In the genomic region with DNA sequence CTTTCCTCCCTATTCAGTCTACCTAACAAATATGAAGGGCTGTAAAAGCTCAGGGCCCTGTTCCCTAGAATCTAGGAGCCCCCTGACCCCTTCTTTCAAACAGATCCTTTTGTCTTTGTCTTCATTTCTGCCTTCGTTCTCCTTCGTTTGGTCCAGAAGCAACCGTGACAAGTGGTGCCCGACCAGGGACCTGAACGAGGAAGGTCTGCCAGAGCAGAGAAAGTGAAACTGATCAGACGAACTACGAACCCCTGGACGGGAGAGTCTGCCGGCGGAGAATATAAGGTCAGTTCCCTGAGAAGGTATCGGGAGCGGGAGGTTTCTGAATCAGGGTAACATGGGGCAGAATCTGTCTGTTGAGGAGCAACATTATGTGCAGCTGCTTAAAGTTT, we compare ENCODE assay signal across 7 cellular contexts. TPM values are rescaled to one million over a fixed set of nuclear protein-coding genes. Genes with fewer than 3 reads are reported as not detected.
A peak's percentile ranks its signal among the peaks of the same experiment; 100 is the strongest.
DNase-seq lines count a peak whose midpoint lies in the region; ATAC-seq and TF ChIP-seq lines count a peak whose summit lies in the region.

No MANE protein-coding gene starts in this region.

- H4K8ac ChIP-seq in H9 (replicated peaks; ENCODE audit: insufficient read length, low read depth, low read length) = no peak overlapping the region

- H3K79me1 ChIP-seq in H9 (ENCODE audit: insufficient read depth, low read depth, low read length, poor library complexity, severe bottlenecking) = no peaks in the 10 kb centered on the region

- H4K5ac ChIP-seq in H9 (ENCODE audit: insufficient read length, low read depth, low read length) = no peak overlapping the region

- H3K4me1 ChIP-seq in H9 (ENCODE audit: insufficient read depth, low read length) (no peaks in the 10 kb centered on the region), RWPE2 (ENCODE audit: insufficient read depth, poor library complexity, severe bottlenecking) (peaks cover 6% of the 10 kb centered on the region), sigmoid colon (peaks cover 0 to 17% (median 14%) of the 10 kb centered on the region in 4 donors)

- no peaks in the 10 kb centered on the region for H3K9me3 Mint-ChIP-seq in H9

- H3K36me3 Mint-ChIP-seq in H9 (ENCODE audit: insufficient read depth in 1 of 3, low read depth in 3 of 3) = peaks cover 14 to 46% (median 25%) of the 10 kb centered on the region in 3 experiments; a peak in 6 of 7 replicates

- H3K36me3 ChIP-seq in RWPE2 (ENCODE audit: low read depth) (peaks cover 56% of the 10 kb centered on the region), sigmoid colon (peaks cover under 1 to 39% (median 5%) of the 10 kb centered on the region in 4 donors)

- H3K9ac ChIP-seq in H9 (ENCODE audit: extremely low read depth, insufficient read length, low read length) = peak overlapping the region; percentile 66

- no peak overlapping the region for H3K4ac ChIP-seq in H9 (ENCODE audit: low read depth, low read length)

- H3K27me3 ChIP-seq in H9 (ENCODE audit: insufficient read depth, low read length) (no peaks in the 10 kb centered on the region), RWPE2 (ENCODE audit: insufficient read depth, poor library complexity, severe bottlenecking) (no peaks in the 10 kb centered on the region), sigmoid colon (no peaks in the 10 kb centered on the region)

- peak overlapping the region; percentile 99 for H3K4me3 Mint-ChIP-seq in H9

- peaks cover 4% of the 10 kb centered on the region for H3K23me2 ChIP-seq in H9 (ENCODE audit: insufficient read length, low read depth, low read length, poor library complexity, severe bottlenecking)

- H3K27ac Mint-ChIP-seq in H9 = peak overlapping the region in 1 of 3 experiments; percentile 89; a peak in 1 of 7 replicates

- H3K27me3 Mint-ChIP-seq in H9 (ENCODE audit: low read depth) = no peaks in the 10 kb centered on the region

- no peak overlapping the region for H2BK12ac ChIP-seq in H9 (ENCODE audit: insufficient read length, low read depth, low read length)

- TF ChIP-seq POLR2A in sigmoid colon (IDR thresholded peaks at IDR 0.05) = no peak

- H3K23ac ChIP-seq in H9 (ENCODE audit: insufficient read length, low read depth, low read length) = no peak overlapping the region

- no peaks in the 10 kb centered on the region for H4K20me1 ChIP-seq in H9 (ENCODE audit: control insufficient read depth, insufficient read depth, insufficient read length)

- intact Hi-C loops in sigmoid colon (cut with DNase I) = loop anchor here (1.0 to 2.0 kb wide), 2 partner anchors 21 to 27 kb away; a partner anchor contains a TSS

- H2BK5ac ChIP-seq in H9 (ENCODE audit: insufficient read length, low read length) = no peak overlapping the region

- WGBS in H9 (ENCODE audit: extremely low coverage, insufficient read length, low lambda C conversion rate) = no CpG with 5 or more reads among the region's 12 CpGs
- WGBS in sigmoid colon, 2 donors = 46 to 60% methylated on average over 12 of the region's 12 CpGs

- peak overlapping the region; percentile 78 for H3K4me3 ChIP-seq in RWPE2 (ENCODE audit: severe bottlenecking)
- H3K4me3 ChIP-seq in fibroblast of mammary gland (ENCODE audit: control insufficient read depth, low read depth, low read length) = peak overlapping the region; percentile 95
- H3K4me3 ChIP-seq in sigmoid colon = peak overlapping the region; percentile 80 to 93 (median 90)

- no peak overlapping the region for H2AK5ac ChIP-seq in H9 (ENCODE audit: insufficient read length, low read length)

- no peak overlapping the region for H3K14ac ChIP-seq in H9 (ENCODE audit: insufficient read depth, low read length)

- no peak overlapping the region for H2BK120ac ChIP-seq in H9 (ENCODE audit: low read depth, low read length, poor library complexity, severe bottlenecking)

- no peak overlapping the region for H3K18ac ChIP-seq in H9 (ENCODE audit: insufficient read length, low read depth, low read length)

- no peak overlapping the region for H2AFZ ChIP-seq in H9 (ENCODE audit: low read length)

- H2BK15ac ChIP-seq in H9 (ENCODE audit: low read depth, low read length) = no peak overlapping the region

- H3T11ph ChIP-seq in H9 (ENCODE audit: low read length) = no peak overlapping the region

- H3K4me2 ChIP-seq in H9 (ENCODE audit: insufficient read depth, insufficient read length, low read length) = peak overlapping the region; percentile 69

- DNase-seq in H9 (no peak), RWPE2 (ENCODE audit: low spot score) (no peak), fibroblast of mammary gland (ENCODE audit: low read depth) (peak; percentile 14), sigmoid colon (no peak), NCI-H1436 (lab: John Stamatoyannopoulos, UW) (no peak), NK-92 (lab: John Stamatoyannopoulos, UW; ENCODE audit: unreplicated experiment) (no peak)

- TF ChIP-seq EP300 in sigmoid colon (IDR thresholded peaks at IDR 0.05) = no peak

- no peaks in the 10 kb centered on the region for H3K9me3 ChIP-seq in H9 (ENCODE audit: control insufficient read depth, low read depth, low read length)
- no peaks in the 10 kb centered on the region for H3K9me3 ChIP-seq in RWPE2 (ENCODE audit: severe bottlenecking)
- no peaks in the 10 kb centered on the region for H3K9me3 ChIP-seq in sigmoid colon

- H3K79me2 ChIP-seq in H9 (ENCODE audit: insufficient read depth, low read length) = no peaks in the 10 kb centered on the region

- no peak overlapping the region for H4K91ac ChIP-seq in H9 (ENCODE audit: insufficient read length, low read depth, low read length)

- ATAC-seq in RWPE2 (ENCODE audit: low read depth) (no peak), HG02798 (IDR thresholded peaks at IDR 0.05; ENCODE audit: poor library complexity, unreplicated experiment) (no peak)

- no peak overlapping the region for H3K27ac ChIP-seq in H9 (ENCODE audit: insufficient read length, low read depth, low read length)
- peak overlapping the region; percentile 33 for H3K27ac ChIP-seq in RWPE2 (ENCODE audit: poor library complexity, severe bottlenecking)
- H3K27ac ChIP-seq in sigmoid colon = peak overlapping the region; percentile 88 to 93 (median 90)

- no peak for TF ChIP-seq CTCF in H9 (conservative IDR thresholded peaks at IDR 0.05)
- no peak for TF ChIP-seq CTCF in RWPE2 (IDR thresholded peaks at IDR 0.05; ENCODE audit: poor library complexity, severe bottlenecking)
- no peak for TF ChIP-seq CTCF in fibroblast of mammary gland (conservative IDR thresholded peaks at IDR 0.05; ENCODE audit: control insufficient read depth, insufficient read depth, low read depth, low read length)
- TF ChIP-seq CTCF in sigmoid colon (IDR thresholded peaks at IDR 0.05) = no peak

- no peak overlapping the region for H3K56ac ChIP-seq in H9 (ENCODE audit: insufficient read length, low read depth, low read length)

- peaks cover 13 to 21% of the 10 kb centered on the region in 2 experiments for H3K4me1 Mint-ChIP-seq in H9

- H2BK20ac ChIP-seq in H9 (ENCODE audit: low read depth, low read length, poor library complexity, severe bottlenecking) = no peak overlapping the region

RNA-seq across cellular contexts. Expression of a gene that starts 0.8 kb away (rescaled TPM):
- 43.6 and 43.7 TPM in 2 replicates for total RNA-seq in H9 (2021)
- 10 to 100 TPM; 41.7 to 49.4 (median 44.0) TPM for total RNA-seq in sigmoid colon
- 10 to 100 TPM; 23.6 to 35.0 (median 27.6) TPM for polyA plus RNA-seq in sigmoid colon

RNA-seq across cellular contexts. Expression of a gene that starts 20.9 kb away (rescaled TPM):
- total RNA-seq in H9 (2021) (4.7 and 4.8 TPM in 2 replicates), sigmoid colon (1 to 10 TPM; 1.4 to 3.6 (median 2.2) TPM)
- 1 to 10 TPM in 1 of 3 donors, under 1 TPM in 2; 0.60 to 1.3 (median 0.69) TPM for polyA plus RNA-seq in sigmoid colon

RNA-seq across cellular contexts. Expression of a gene that starts 27.2 kb away (rescaled TPM):
- 16.9 and 17.3 TPM in 2 replicates for total RNA-seq in H9 (2021)
- 1 to 10 TPM; 4.9 to 8.6 (median 6.5) TPM for total RNA-seq in sigmoid colon
- 1 to 10 TPM in 1 of 3 donors, under 1 TPM in 2; 0.60 to 2.0 (median 0.92) TPM for polyA plus RNA-seq in sigmoid colon

RNA-seq across cellular contexts. Expression of a gene that starts 47.4 kb away (rescaled TPM):
- total RNA-seq in H9 (2021) = 17.4 and 22.2 TPM in 2 replicates
- total RNA-seq in sigmoid colon = 10 to 100 TPM in 2 of 4 donors, 1 to 10 TPM in 2; 1.9 to 17.4 (median 12.1) TPM
- polyA plus RNA-seq in sigmoid colon = 10 to 100 TPM in 2 of 3 donors, 1 to 10 TPM in 1; 7.2 to 23.4 (median 16.0) TPM

RNA-seq across cellular contexts. Expression of a gene that starts 56.6 kb away (rescaled TPM):
- total RNA-seq in H9 (2021) (2.4 TPM in 2 replicates), sigmoid colon (under 1 TPM; 0.28 to 0.54 (median 0.43) TPM)
- under 1 TPM in 2 of 3 donors, not detected in 1; 0.46 to 0.79 TPM for polyA plus RNA-seq in sigmoid colon
